In the genomic region with DNA sequence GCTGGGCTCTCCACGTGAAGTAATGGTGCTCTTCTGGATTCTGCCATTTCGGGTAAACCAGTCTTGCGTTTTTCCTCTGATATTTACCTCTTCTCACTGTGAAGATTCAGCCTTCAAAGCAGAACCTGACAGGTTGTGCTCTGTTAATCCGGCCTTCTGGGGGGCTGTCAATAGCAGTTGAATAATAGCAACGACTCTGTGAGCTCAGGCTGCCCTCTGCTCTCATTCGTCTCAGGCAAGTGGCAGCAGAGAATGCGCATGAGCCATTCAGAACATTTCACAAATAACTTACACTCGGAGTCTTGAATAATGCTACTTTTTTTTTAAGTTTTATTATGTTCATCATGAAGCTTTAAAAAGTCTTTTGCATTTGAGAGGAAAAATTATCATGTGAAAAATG, we compare ENCODE assay signal across 1 cellular context.
TF ChIP-seq lines count a peak whose summit lies in the region.

No MANE protein-coding gene starts in this region.

TF ChIP-seq in H1, 55 proteins besides CTCF, POLR2A, EP300 and RAD21:
- TF ChIP-seq EZH2 (IDR thresholded peaks at IDR 0.05; ENCODE audit: low read depth, low read length, severe bottlenecking), result no peak
- no peak for TF ChIP-seq BCL11A (IDR thresholded peaks at IDR 0.05; ENCODE audit: low read depth in 2 of 2, low read length in 2 of 2)
- no peak for TF ChIP-seq TEAD4 (IDR thresholded peaks at IDR 0.05; ENCODE audit: low read depth, low read length)
- TF ChIP-seq CHD2 (IDR thresholded peaks at IDR 0.05; ENCODE audit: low read length), result no peak
- TF ChIP-seq KDM1A (IDR thresholded peaks at IDR 0.05; ENCODE audit: borderline replicate concordance, low read length), result no peak
- no peak for TF ChIP-seq SP1 (IDR thresholded peaks at IDR 0.05; ENCODE audit: low read depth, low read length)
- TF ChIP-seq MAFK (IDR thresholded peaks at IDR 0.05; ENCODE audit: low read depth, low read length), result no peak
- no peak for TF ChIP-seq SIX5 (IDR thresholded peaks at IDR 0.05; ENCODE audit: low read depth, low read length)
- no peak for TF ChIP-seq GABPA (IDR thresholded peaks at IDR 0.05; ENCODE audit: borderline replicate concordance, insufficient read depth, low read length)
- no peak for TF ChIP-seq JUN (IDR thresholded peaks at IDR 0.05; ENCODE audit: low read depth, low read length)
- TF ChIP-seq TBP (IDR thresholded peaks at IDR 0.05; ENCODE audit: low read depth, low read length), result no peak
TF ChIP-seq in H1: peak in this region for 0.
